10 cellular contexts compared by ENCODE assay signal in genomic region chr16:2107121-2107790, GRCh38. TPM values are rescaled to one million over a fixed set of nuclear protein-coding genes. Genes with fewer than 3 reads are reported as not detected.
A peak's percentile ranks its signal among the peaks of the same experiment; 100 is the strongest.
DNase-seq lines count a peak whose midpoint lies in the region; ATAC-seq, FAIRE-seq and TF ChIP-seq lines count a peak whose summit lies in the region.
"Not testable (repeated sequence)": the region's sequence is repeated elsewhere in the genome, so short reads cannot be mapped to it uniquely, and the experiment has no call there.
"Had no signal": no experiment of that assay in that cellular context is flagged by ENCODE, and none has a peak within 500 bp of the region (broad histone marks: within the 10 kb centered on the region; RNA-seq: fewer than 3 reads in every experiment).

No MANE protein-coding gene starts in this region.

- H2BK15ac ChIP-seq in IMR-90 (ENCODE audit: low read depth, low read length), result not testable (repeated sequence)

- H2BK5ac ChIP-seq in IMR-90 (ENCODE audit: low read depth, low read length, poor library complexity, severe bottlenecking), result peak overlapping the region; percentile 22

- WGBS in IMR-90 (ENCODE audit: extremely low coverage in 2 of 2, insufficient read length in 1 of 2), 2 experiments, result no CpG with 5 or more reads among the region's 17 CpGs

- CTCF ChIA-PET in IMR-90 (lab: Yijun Ruan, JAX), result not testable (repeated sequence)

- not testable (repeated sequence) for TF ChIP-seq CTCF in IMR-90 (conservative IDR thresholded peaks at IDR 0.05; ENCODE audit: low read depth, low read length); bronchial epithelial cell (IDR thresholded peaks at IDR 0.05; ENCODE audit: insufficient read depth, low read length, severe bottlenecking); fibroblast of mammary gland (conservative IDR thresholded peaks at IDR 0.05; ENCODE audit: control insufficient read depth, insufficient read depth, low read depth, low read length); kidney (IDR thresholded peaks at IDR 0.05; ENCODE audit: borderline replicate concordance, extremely low read depth, insufficient read depth)

- H4K20me1 ChIP-seq in IMR-90 (ENCODE audit: insufficient read depth, low read length), result not testable (repeated sequence)

- peak overlapping the region; percentile 23 for H3K27ac Mint-ChIP-seq in T-helper 1 cell treated with Interleukin-12 subunit alpha and Interleukin-12 subunit beta and Interleukin-4 antibody, amounts not matched to agents 30 μg/mL and 1 μg/mL, for 36 hours

- 0 out of 2 replicates have a peak overlapping the region, but pooled peaks have one; percentile 69 for H3K14ac ChIP-seq in IMR-90 (replicated peaks; ENCODE audit: low read depth, low read length)

- H2AK5ac ChIP-seq in IMR-90 (ENCODE audit: low read depth, low read length), result peak overlapping the region; percentile 73

- peak overlapping the region; percentile 46; the same call in 1 of the 2 replicates for H3K4ac ChIP-seq in IMR-90 (ENCODE audit: low read depth, low read length)

- in situ Hi-C loops in IMR-90 (cut with MboI; ENCODE audit: low sequenced_read_pairs), result not testable (repeated sequence)

- ATAC-seq in IMR-90 (ENCODE audit: low read depth), result peak; percentile 67

- not testable (repeated sequence) for H2AFZ ChIP-seq in IMR-90 (replicated peaks; ENCODE audit: low read length, poor library complexity)

- H3K4me3 ChIP-seq in IMR-90 (ENCODE audit: insufficient read depth, low read depth, low read length); bronchial epithelial cell (ENCODE audit: low read depth, low read length); fibroblast of mammary gland (ENCODE audit: control insufficient read depth, low read depth, low read length); kidney (ENCODE audit: low read length in 2 of 2); skeletal muscle satellite cell (ENCODE audit: low read length): not testable (repeated sequence)

- dilution Hi-C loops in IMR-90 (cut with HindIII; ENCODE audit: low sequenced_read_pairs, unreplicated experiment), result not testable (repeated sequence)

- H3K9me1 ChIP-seq in IMR-90 (ENCODE audit: insufficient read depth, low read length), result not testable (repeated sequence)

- TF ChIP-seq RAD21 in IMR-90 (IDR thresholded peaks at IDR 0.05; ENCODE audit: low read length), result not testable (repeated sequence)

- H3K4me1 ChIP-seq in IMR-90 (ENCODE audit: control insufficient read depth, insufficient read depth, low read length); kidney (ENCODE audit: control insufficient read depth in 1 of 2, insufficient read depth in 1 of 2, low read depth in 1 of 2, low read length in 2 of 2): not testable (repeated sequence)
- peaks cover 10% of the 10 kb centered on the region for H3K4me1 ChIP-seq in skeletal muscle satellite cell (ENCODE audit: control insufficient read depth, insufficient read depth, low read length)

- not testable (repeated sequence) for TF ChIP-seq POLR2A in IMR-90 (IDR thresholded peaks at IDR 0.05; ENCODE audit: low read depth, low read length)

- H2BK120ac ChIP-seq in IMR-90 (ENCODE audit: low read depth, low read length), result peak overlapping the region; percentile 72; the same call in 1 of the 2 replicates

- H3K36me3 ChIP-seq in IMR-90 (ENCODE audit: control insufficient read depth, insufficient read depth, low read length), result peaks cover 52% of the 10 kb centered on the region
- H3K36me3 ChIP-seq in bronchial epithelial cell (ENCODE audit: control insufficient read depth, insufficient read depth, low read length), result peaks cover 10% of the 10 kb centered on the region
- not testable (repeated sequence) for H3K36me3 ChIP-seq in kidney (ENCODE audit: control insufficient read depth in 1 of 2, insufficient read depth in 2 of 2, low read length in 2 of 2)
- H3K36me3 ChIP-seq in skeletal muscle satellite cell (ENCODE audit: insufficient read depth, low read length), result peaks cover 15% of the 10 kb centered on the region

- H3K27ac ChIP-seq in IMR-90 (ENCODE audit: insufficient read depth, low read length), result peak overlapping the region; percentile 72
- H3K27ac ChIP-seq in kidney (ENCODE audit: low read depth in 2 of 2, low read length in 2 of 2), result not testable (repeated sequence)

- H3K9me3 ChIP-seq in IMR-90 (ENCODE audit: control insufficient read depth, insufficient read depth, low read length); kidney (ENCODE audit: control insufficient read depth in 1 of 2, low read length in 2 of 2); skeletal muscle satellite cell (replicated peaks; ENCODE audit: low read length): not testable (repeated sequence)

- not testable (repeated sequence) for FAIRE-seq in bronchial epithelial cell (lab: Jason Lieb, UNC); kidney (lab: Jason Lieb, UNC)

- H2AK9ac ChIP-seq in IMR-90 (replicated peaks; ENCODE audit: low read depth, low read length, poor library complexity), result not testable (repeated sequence)

- H3K27me3 Mint-ChIP-seq in T-helper 1 cell treated with Interleukin-12 subunit alpha and Interleukin-12 subunit beta and Interleukin-4 antibody, amounts not matched to agents 30 μg/mL and 1 μg/mL, for 36 hours (ENCODE audit: low read depth), result not testable (repeated sequence)

- BruUV-seq in IMR-90 (replicated peaks; lab: Mats Ljungman, UMichigan), result not testable (repeated sequence)

- not testable (repeated sequence) for H3K9ac ChIP-seq in IMR-90 (ENCODE audit: low read depth, low read length); kidney (ENCODE audit: low read length in 2 of 2); skeletal muscle satellite cell (ENCODE audit: low read depth, low read length)

- H3K4me3 Mint-ChIP-seq in T-helper 1 cell treated with Interleukin-12 subunit alpha and Interleukin-12 subunit beta and Interleukin-4 antibody, amounts not matched to agents 30 μg/mL and 1 μg/mL, for 36 hours, result not testable (repeated sequence)

- peak overlapping the region; percentile 32 for H4K91ac ChIP-seq in IMR-90 (ENCODE audit: insufficient read depth, low read depth, low read length)

- not testable (repeated sequence) for H3K56ac ChIP-seq in IMR-90 (ENCODE audit: extremely low read depth, insufficient read depth, low read length)

- H3K4me1 Mint-ChIP-seq in T-helper 1 cell treated with Interleukin-12 subunit alpha and Interleukin-12 subunit beta and Interleukin-4 antibody, amounts not matched to agents 30 μg/mL and 1 μg/mL, for 36 hours (ENCODE audit: low read depth), result not testable (repeated sequence)

- intact Hi-C loops in IMR-90 (cut with micrococcal nuclease); kidney (cut with DNase I): not testable (repeated sequence)

- H2BK20ac ChIP-seq in IMR-90 (ENCODE audit: low read depth, low read length), result peak overlapping the region; percentile 69; the same call in 1 of the 2 replicates

- DNase-seq in 8988T (peak; percentile 8), EH (ENCODE audit: low read depth) (peak; percentile 71), IMR-90 (peak; percentile 87), bronchial epithelial cell (ENCODE audit: low read depth) (peak; percentile 34), fibroblast of mammary gland (ENCODE audit: low read depth) (peak; percentile 95), kidney (peak; percentile 52)

- H3K36me3 Mint-ChIP-seq in T-helper 1 cell treated with Interleukin-12 subunit alpha and Interleukin-12 subunit beta and Interleukin-4 antibody, amounts not matched to agents 30 μg/mL and 1 μg/mL, for 36 hours (ENCODE audit: low read depth), result not testable (repeated sequence)

- H4K5ac ChIP-seq in IMR-90 (ENCODE audit: low read depth, low read length), result peak overlapping the region; percentile 49; the same call in 1 of the 2 replicates

- H4K8ac ChIP-seq in IMR-90 (ENCODE audit: low read depth in 2 of 2, low read length in 2 of 2), result peak overlapping the region in 1 of 2 experiments; percentile 67; a peak in 1 of 4 replicates

- H3K79me1 ChIP-seq in IMR-90 (ENCODE audit: low read depth in 1 of 2, low read length in 2 of 2), result not testable (repeated sequence)

- H3K4me2 ChIP-seq in IMR-90 (ENCODE audit: low read depth, low read length), result not testable (repeated sequence)
- peak overlapping the region; percentile 64 for H3K4me2 ChIP-seq in skeletal muscle satellite cell (ENCODE audit: low read length)

- POLR2A ChIA-PET in IMR-90 (lab: Charles Lee; ENCODE audit: unreplicated experiment), result not testable (repeated sequence)

- not testable (repeated sequence) for H3K27me3 ChIP-seq in IMR-90 (ENCODE audit: control insufficient read depth, insufficient read depth, low read length); bronchial epithelial cell (ENCODE audit: control insufficient read depth, insufficient read depth, low read length); skeletal muscle satellite cell (ENCODE audit: control insufficient read depth, insufficient read depth, low read length)

- not testable (repeated sequence) for H3K9me3 Mint-ChIP-seq in T-helper 1 cell treated with Interleukin-12 subunit alpha and Interleukin-12 subunit beta and Interleukin-4 antibody, amounts not matched to agents 30 μg/mL and 1 μg/mL, for 36 hours

- not testable (repeated sequence) for H3K23ac ChIP-seq in IMR-90 (ENCODE audit: low read depth, low read length)

- peak overlapping the region; percentile 14; the same call in 1 of the 2 replicates for H3K18ac ChIP-seq in IMR-90 (ENCODE audit: low read depth, low read length)

RNA-seq across cellular contexts. Expression of gene PKD1, which starts 28.4 kb away (rescaled TPM):
- total RNA-seq in IMR-90 (2012; rRNA removed) (7.9 and 15.6 TPM in 2 replicates), bronchial epithelial cell (56.1 and 114 TPM in 2 replicates), kidney (88.3 TPM)
- polyA plus RNA-seq in IMR-90 (2012; rRNA removed) (97.3 and 118 TPM in 2 replicates), kidney (ENCODE audit: insufficient read depth, low read depth, low replicate concordance) (16.2 TPM)
- polyA plus RNA-seq in IMR-90 (2012; cell fraction: cytosol; rRNA removed), result 53.6 and 146 TPM in 2 replicates
- polyA plus RNA-seq in IMR-90 (2012; cell fraction: nucleus; rRNA removed; ENCODE audit: low replicate concordance), result 423 and 1,655 TPM in 2 replicates
- total RNA-seq in skeletal muscle satellite cell (2012; rRNA removed), result 90.8 and 110 TPM in 2 replicates

RNA-seq across cellular contexts. Expression of gene RAB26, which starts 41.2 kb away (rescaled TPM):
- total RNA-seq in IMR-90 (2012; rRNA removed) (1.1 TPM in 2 replicates), bronchial epithelial cell (0.26 and 0.90 TPM in 2 replicates), kidney (1.5 TPM)
- polyA plus RNA-seq in IMR-90 (2012; rRNA removed) (4.5 and 4.8 TPM in 2 replicates), kidney (ENCODE audit: insufficient read depth, low read depth, low replicate concordance) (3.0 TPM)
- polyA plus RNA-seq in IMR-90 (2012; cell fraction: cytosol; rRNA removed), result 2.8 and 4.9 TPM in 2 replicates
- 33.0 and 40.5 TPM in 2 replicates for polyA plus RNA-seq in IMR-90 (2012; cell fraction: nucleus; rRNA removed; ENCODE audit: low replicate concordance)
- 0.66 TPM in 1 of 2 replicates, not detected in the other for total RNA-seq in skeletal muscle satellite cell (2012; rRNA removed)
- total RNA-seq: esophagus muscularis mucosa, mesenteric fat pad had no signal

RNA-seq across cellular contexts. Expression of gene TRAF7, which starts 48.3 kb away (rescaled TPM):
- total RNA-seq in IMR-90 (2012; rRNA removed), result 26.4 and 29.6 TPM in 2 replicates
- 52.6 and 55.1 TPM in 2 replicates for polyA plus RNA-seq in IMR-90 (2012; rRNA removed)
- 37.0 and 60.8 TPM in 2 replicates for polyA plus RNA-seq in IMR-90 (2012; cell fraction: cytosol; rRNA removed)
- polyA plus RNA-seq in IMR-90 (2012; cell fraction: nucleus; rRNA removed; ENCODE audit: low replicate concordance), result 79.2 and 173 TPM in 2 replicates
- total RNA-seq in bronchial epithelial cell, result 47.4 and 50.2 TPM in 2 replicates
- total RNA-seq in kidney, result 66.8 TPM
- 26.1 TPM for polyA plus RNA-seq in kidney (ENCODE audit: insufficient read depth, low read depth, low replicate concordance)
- 55.3 and 64.7 TPM in 2 replicates for total RNA-seq in skeletal muscle satellite cell (2012; rRNA removed)

RNA-seq across cellular contexts. Expression of gene TSC2, which starts 59.5 kb away (rescaled TPM):
- 22.8 and 31.4 TPM in 2 replicates for total RNA-seq in IMR-90 (2012; rRNA removed)
- polyA plus RNA-seq in IMR-90 (2012; rRNA removed), result 88.6 and 95.9 TPM in 2 replicates
- 51.7 and 66.3 TPM in 2 replicates for polyA plus RNA-seq in IMR-90 (2012; cell fraction: cytosol; rRNA removed)
- polyA plus RNA-seq in IMR-90 (2012; cell fraction: nucleus; rRNA removed; ENCODE audit: low replicate concordance), result 202 and 503 TPM in 2 replicates
- 25.0 and 34.7 TPM in 2 replicates for total RNA-seq in bronchial epithelial cell
- total RNA-seq in kidney, result 151 TPM
- polyA plus RNA-seq in kidney (ENCODE audit: insufficient read depth, low read depth, low replicate concordance), result 40.0 TPM
- total RNA-seq in skeletal muscle satellite cell (2012; rRNA removed), result 34.9 and 36.5 TPM in 2 replicates

RNA-seq across cellular contexts. Expression of gene NTHL1, which starts 59.6 kb away (rescaled TPM):
- total RNA-seq in IMR-90 (2012; rRNA removed), result 22.8 and 28.1 TPM in 2 replicates
- 28.0 and 33.3 TPM in 2 replicates for polyA plus RNA-seq in IMR-90 (2012; rRNA removed)
- 46.3 and 54.8 TPM in 2 replicates for polyA plus RNA-seq in IMR-90 (2012; cell fraction: cytosol; rRNA removed)
- polyA plus RNA-seq in IMR-90 (2012; cell fraction: nucleus; rRNA removed; ENCODE audit: low replicate concordance), result 20.6 and 53.2 TPM in 2 replicates
- total RNA-seq in bronchial epithelial cell, result 18.6 and 44.0 TPM in 2 replicates
- total RNA-seq in kidney, result 15.3 TPM
- polyA plus RNA-seq in kidney (ENCODE audit: insufficient read depth, low read depth, low replicate concordance), result 36.0 TPM
- 14.4 and 18.8 TPM in 2 replicates for total RNA-seq in skeletal muscle satellite cell (2012; rRNA removed)

Comparison
In these comparisons a context has a peak if more than half of its experiments do, and no peak if none do; other contexts are left out.
1. DNase-seq: peak in every context shown above with its lines; median percentile 95 in fibroblast of mammary gland; 87 in IMR-90; 71 in EH; 52 in kidney; 34 in bronchial epithelial cell; 8 in 8988T.